24 cellular contexts compared by ENCODE assay signal in genomic region chr4:41857225-41857624, GRCh38.
"Had no signal": no experiment of that assay in that cellular context is flagged by ENCODE, and none has a peak within 500 bp of the region (broad histone marks: within the 10 kb centered on the region; RNA-seq: fewer than 3 reads in every experiment).

No MANE protein-coding gene starts in this region.

- H3K27ac Mint-ChIP-seq: activated CD4-positive, alpha-beta memory T cell treated with anti-CD3 and anti-CD28 coated beads for 36 hours; activated CD4-positive, alpha-beta T cell treated with anti-CD3 and anti-CD28 coated beads, Interleukin-2, amount 10 ng/mL, durations not matched to agents 7 days and 5 days; activated naive CD4-positive, alpha-beta T cell treated with anti-CD3 and anti-CD28 coated beads, Interleukin-2, amount 50 U/mL, for 72 hours; activated naive CD8-positive, alpha-beta T cell treated with anti-CD3 and anti-CD28 coated beads, Interleukin-2, amount 50 U/mL, for 24 hours; T-helper 17 cell had no signal

- H3K9me3 Mint-ChIP-seq: activated CD4-positive, alpha-beta memory T cell treated with anti-CD3 and anti-CD28 coated beads for 36 hours; activated CD4-positive, alpha-beta T cell treated with anti-CD3 and anti-CD28 coated beads, Interleukin-2, amount 10 ng/mL, durations not matched to agents 7 days and 5 days; activated naive CD4-positive, alpha-beta T cell treated with anti-CD3 and anti-CD28 coated beads, Interleukin-2, amount 50 U/mL, for 72 hours; activated naive CD8-positive, alpha-beta T cell treated with anti-CD3 and anti-CD28 coated beads, Interleukin-2, amount 50 U/mL, for 24 hours; activated T-cell treated with anti-CD3 and anti-CD28 coated beads, Interleukin-2, amount 50 U/mL, for 4 hours had no signal

- H3K4me3 ChIP-seq: ascending aorta, body of pancreas, K562 had no signal

- ATAC-seq: activated naive CD4-positive, alpha-beta T cell treated with anti-CD3 and anti-CD28 coated beads, Interleukin-2, amount 50 U/mL, for 72 hours; activated naive CD8-positive, alpha-beta T cell treated with anti-CD3 and anti-CD28 coated beads, Interleukin-2, amount 50 U/mL, for 24 hours; activated T-cell treated with anti-CD3 and anti-CD28 coated beads, Interleukin-2, amount 50 U/mL, for 4 hours; body of pancreas; K562; Right ventricle myocardium inferior; T-helper 17 cell had no signal

- H3K36me3 ChIP-seq: ascending aorta had no signal

- H3K27me3 ChIP-seq: ascending aorta, body of pancreas had no signal

- H3K9me3 ChIP-seq: ascending aorta, body of pancreas had no signal

- H3K4me3 Mint-ChIP-seq: activated CD4-positive, alpha-beta memory T cell treated with anti-CD3 and anti-CD28 coated beads for 36 hours; activated CD4-positive, alpha-beta T cell treated with anti-CD3 and anti-CD28 coated beads, Interleukin-2, amount 10 ng/mL, durations not matched to agents 7 days and 5 days; activated naive CD8-positive, alpha-beta T cell treated with anti-CD3 and anti-CD28 coated beads, Interleukin-2, amount 50 U/mL, for 24 hours; activated T-cell treated with anti-CD3 and anti-CD28 coated beads, Interleukin-2, amount 50 U/mL, for 4 hours; T-helper 17 cell had no signal

- H3K4me1 ChIP-seq: ascending aorta, body of pancreas had no signal

- H3K4me1 Mint-ChIP-seq: activated CD4-positive, alpha-beta T cell treated with anti-CD3 and anti-CD28 coated beads, Interleukin-2, amount 10 ng/mL, durations not matched to agents 7 days and 5 days; activated naive CD8-positive, alpha-beta T cell treated with anti-CD3 and anti-CD28 coated beads, Interleukin-2, amount 50 U/mL, for 24 hours; T-helper 17 cell had no signal

- DNase-seq: activated CD4-positive, alpha-beta memory T cell treated with anti-CD3 and anti-CD28 coated beads for 36 hours; activated CD4-positive, alpha-beta T cell treated with anti-CD3 and anti-CD28 coated beads, Interleukin-2, amount 10 ng/mL, durations not matched to agents 7 days and 5 days; activated CD4-positive, CD25-positive, alpha-beta regulatory T cell; activated CD8-positive, alpha-beta memory T cell treated with anti-CD3 and anti-CD28 coated beads for 24 hours; activated effector memory CD4-positive, alpha-beta T cell treated with anti-CD3 and anti-CD28 coated beads, Interleukin-2, amount 50 U/mL, for 16 hours; activated naive CD4-positive, alpha-beta T cell treated with Interleukin-2 at 50 U/mL for 16 hours; activated naive CD8-positive, alpha-beta T cell treated with anti-CD3 and anti-CD28 coated beads, Interleukin-2, amount 50 U/mL, for 24 hours; activated T-cell treated with anti-CD3 and anti-CD28 coated beads, Interleukin-2, amount 50 U/mL, for 4 hours; amniotic stem cell; body of pancreas; central memory CD4-positive, alpha-beta T cell; Karpas-422; NCI-H146; NCI-H187 treated with DMSO at 0.1 percent for 48 hours; NCI-H446; NCI-H524; NCI-H774; RPMI8226; T-helper 17 cell; T-helper 9 cell had no signal

- H3K36me3 Mint-ChIP-seq: activated CD4-positive, alpha-beta memory T cell treated with anti-CD3 and anti-CD28 coated beads for 36 hours; activated naive CD4-positive, alpha-beta T cell treated with anti-CD3 and anti-CD28 coated beads, Interleukin-2, amount 50 U/mL, for 72 hours had no signal

- H3K27ac ChIP-seq: ascending aorta, body of pancreas had no signal
